In the genomic region with DNA sequence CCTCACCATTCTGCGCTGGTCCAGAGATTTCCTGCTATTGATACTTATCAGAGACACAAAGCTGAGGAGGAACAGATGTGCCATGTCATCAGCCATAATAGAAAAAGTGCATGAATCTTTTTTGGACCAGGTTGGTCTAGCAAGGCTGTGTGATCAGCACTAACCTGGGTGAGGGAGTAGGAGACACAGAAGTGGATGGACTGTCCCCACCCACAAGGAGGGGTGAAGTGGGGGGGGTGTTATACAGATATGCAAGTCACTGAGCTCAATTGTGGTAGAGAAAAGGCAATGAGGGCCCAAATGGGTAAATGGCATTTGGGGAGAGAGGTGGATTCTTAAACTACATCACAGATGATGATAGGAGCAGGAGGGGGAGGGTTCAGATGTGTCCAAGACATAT, we compare ENCODE assay signal across 23 cellular contexts.
"Had no signal": no experiment of that assay in that cellular context is flagged by ENCODE, and none has a peak within 500 bp of the region (broad histone marks: within the 10 kb centered on the region; RNA-seq: fewer than 3 reads in every experiment).

No MANE protein-coding gene starts in this region.

- H3K36me3 Mint-ChIP-seq: brain; naive thymus-derived CD8-positive, alpha-beta T cell had no signal

- H3K4me3 Mint-ChIP-seq: activated B cell treated with CpG ODN at 0.5 μM for 24 hours; activated naive CD8-positive, alpha-beta T cell; brain; central memory CD8-positive, alpha-beta T cell; memory B cell; naive thymus-derived CD8-positive, alpha-beta T cell had no signal

- ATAC-seq: activated T-cell treated with anti-CD3 and anti-CD28 coated beads, Interleukin-2, amount 50 U/mL, for 72 hours; foreskin keratinocyte; mucosa of descending colon; naive thymus-derived CD8-positive, alpha-beta T cell; pancreas had no signal

- H3K9me3 Mint-ChIP-seq: activated B cell treated with CpG ODN at 0.5 μM for 24 hours; activated T-cell treated with anti-CD3 and anti-CD28 coated beads, Interleukin-2, amount 50 U/mL, for 72 hours; central memory CD8-positive, alpha-beta T cell; memory B cell; naive thymus-derived CD8-positive, alpha-beta T cell had no signal

- DNase-seq: activated B cell treated with CpG ODN at 0.5 μM for 24 hours; activated CD4-positive, alpha-beta T cell treated with anti-CD3 and anti-CD28 coated beads for 48 hours; activated effector memory CD4-positive, alpha-beta T cell treated with anti-CD3 and anti-CD28 coated beads, Interleukin-2, amount 50 U/mL, for 16 hours; activated T-cell treated with anti-CD3 and anti-CD28 coated beads, Interleukin-2, amount 50 U/mL, for 72 hours; amygdala; colonic mucosa; foreskin keratinocyte; glutamatergic neuron; mucosa of descending colon; naive thymus-derived CD8-positive, alpha-beta T cell; pancreas; sigmoid colon; spleen; stimulated activated CD8-positive, alpha-beta memory T cell treated with anti-CD3 and anti-CD28 coated beads, Interleukin-4, amount 100 ng/mL, for 48 hours; stimulated activated naive CD4-positive, alpha-beta T cell treated with Interleukin-2 at 50 U/mL for 16 hours; T-helper 1 cell; T-helper 9 cell; transverse colon; uterus had no signal

- H3K27ac ChIP-seq: colonic mucosa, foreskin keratinocyte, pancreas, spleen had no signal

- H3K27ac Mint-ChIP-seq: activated B cell treated with CpG ODN at 0.5 μM for 24 hours; activated naive CD8-positive, alpha-beta T cell; activated T-cell treated with anti-CD3 and anti-CD28 coated beads, Interleukin-2, amount 50 U/mL, for 72 hours; brain had no signal

- H3K36me3 ChIP-seq: colonic mucosa, pancreas, sigmoid colon, spleen, transverse colon, uterus had no signal

- H3K27me3 ChIP-seq: colonic mucosa, foreskin keratinocyte, pancreas, sigmoid colon, spleen, transverse colon, uterus had no signal

- H3K9me3 ChIP-seq: colonic mucosa, mucosa of descending colon, pancreas, sigmoid colon, spleen, transverse colon, uterus had no signal

- H3K4me1 ChIP-seq: colonic mucosa had no signal

- H3K4me3 ChIP-seq: colonic mucosa, mucosa of descending colon, pancreas, sigmoid colon, spleen, transverse colon, uterus had no signal

- H3K27me3 Mint-ChIP-seq: activated B cell treated with CpG ODN at 0.5 μM for 24 hours, memory B cell had no signal
